Comparison of ENCODE assay signal across 17 cellular contexts in the genomic region with DNA sequence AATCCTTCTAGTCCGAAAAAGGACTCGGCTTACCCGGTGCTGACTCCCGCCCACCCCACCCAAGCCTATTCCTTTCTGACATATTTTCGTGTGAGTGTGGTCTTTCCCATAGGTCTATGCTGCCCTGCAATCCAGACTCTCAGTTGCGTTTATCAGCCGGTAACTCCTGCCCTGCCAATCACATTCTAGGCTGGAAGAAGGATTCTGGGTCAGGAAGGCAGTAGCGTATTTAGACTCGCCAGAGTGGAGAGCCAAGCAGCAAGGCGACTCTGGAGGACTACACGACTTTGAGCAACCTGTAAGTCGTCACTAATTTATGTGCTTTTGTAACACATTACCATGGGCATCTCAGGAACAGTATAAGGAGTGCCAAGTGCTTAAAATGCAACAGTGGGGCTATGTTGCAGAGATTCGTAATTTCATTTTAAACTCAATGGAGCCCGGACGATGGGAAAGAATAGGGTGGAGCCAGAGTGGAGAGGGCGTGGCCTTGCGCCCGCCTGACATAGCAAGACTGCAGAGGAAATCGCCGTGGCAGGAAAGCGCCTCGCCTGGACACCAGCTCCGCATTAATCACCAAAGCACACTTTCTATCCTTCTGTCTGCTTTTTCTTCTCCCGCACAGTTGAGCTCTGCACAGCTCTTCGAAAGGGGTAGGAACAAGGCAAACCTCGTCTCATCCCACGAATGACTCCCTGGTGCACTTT.
"Had no signal": no experiment of that assay in that cellular context is flagged by ENCODE, and none has a peak within 500 bp of the region (broad histone marks: within the 10 kb centered on the region; RNA-seq: fewer than 3 reads in every experiment).

No MANE protein-coding gene starts in this region.

- ATAC-seq: activated CD8-positive, alpha-beta T cell treated with anti-CD3 and anti-CD28 coated beads, Interleukin-2, amount 10 ng/mL, durations not matched to agents 7 days and 5 days; activated naive CD8-positive, alpha-beta T cell treated with anti-CD3 and anti-CD28 coated beads, Interleukin-2, amount 50 U/mL, for 24 hours; heart left ventricle; left ventricle myocardium superior; naive thymus-derived CD8-positive, alpha-beta T cell had no signal

- H3K4me3 Mint-ChIP-seq: activated CD8-positive, alpha-beta T cell treated with anti-CD3 and anti-CD28 coated beads, Interleukin-2, amount 10 ng/mL, durations not matched to agents 7 days and 5 days; activated naive CD8-positive, alpha-beta T cell treated with anti-CD3 and anti-CD28 coated beads, Interleukin-2, amount 50 U/mL, for 24 hours; activated T-helper 1 cell treated with anti-CD3 and anti-CD28 coated beads, Interleukin-12 subunit alpha, Interleukin-12 subunit beta, Interleukin-2, Interleukin-4 antibody, amounts not matched to agents 30 ng/mL and 10 ng/mL and 1 ng/mL, durations not matched to agents 14 hours and 24 hours and 36 hours; dendritic cell treated with granulocyte-macrophage colony-stimulating factor and Interleukin-4, amounts not matched to agents 40 ng/mL and 50 ng/mL, for 4 days; mesothelial cell of epicardium; naive thymus-derived CD8-positive, alpha-beta T cell had no signal

- DNase-seq: activated CD4-positive, alpha-beta T cell treated with anti-CD3 and anti-CD28 coated beads, Interleukin-2, amount 50 U/mL, for 1 hour; activated CD4-positive, CD25-positive, alpha-beta regulatory T cell treated with anti-CD3 and anti-CD28 coated beads, Interleukin-2, amount 50 U/mL, for 72 hours; activated CD8-positive, alpha-beta T cell treated with anti-CD3 and anti-CD28 coated beads, Interleukin-2, amount 10 ng/mL, durations not matched to agents 7 days and 5 days; activated gamma-delta T cell; activated naive CD4-positive, alpha-beta T cell treated with anti-CD3 and anti-CD28 coated beads, Interleukin-2, amount 50 U/mL, for 16 hours; activated naive CD8-positive, alpha-beta T cell treated with anti-CD3 and anti-CD28 coated beads, Interleukin-2, amount 50 U/mL, for 24 hours; effector CD4-positive, alpha-beta T cell; heart left ventricle; left ventricle myocardium superior; mammary epithelial cell; naive thymus-derived CD8-positive, alpha-beta T cell; stimulated activated CD4-positive, alpha-beta T cell treated with anti-CD3 and anti-CD28 coated beads, Interleukin-2, amount 100 ng/mL, for 48 hours; stimulated activated naive CD4-positive, alpha-beta T cell had no signal

- H3K36me3 Mint-ChIP-seq: mesothelial cell of epicardium; naive thymus-derived CD8-positive, alpha-beta T cell had no signal

- H3K27ac Mint-ChIP-seq: activated CD8-positive, alpha-beta T cell treated with anti-CD3 and anti-CD28 coated beads, Interleukin-2, amount 10 ng/mL, durations not matched to agents 7 days and 5 days; activated naive CD8-positive, alpha-beta T cell treated with anti-CD3 and anti-CD28 coated beads, Interleukin-2, amount 50 U/mL, for 24 hours; activated T-helper 1 cell treated with anti-CD3 and anti-CD28 coated beads, Interleukin-12 subunit alpha, Interleukin-12 subunit beta, Interleukin-2, Interleukin-4 antibody, amounts not matched to agents 30 ng/mL and 10 ng/mL and 1 ng/mL, durations not matched to agents 14 hours and 24 hours and 36 hours; dendritic cell treated with granulocyte-macrophage colony-stimulating factor and Interleukin-4, amounts not matched to agents 40 ng/mL and 50 ng/mL, for 4 days; mesothelial cell of epicardium; naive thymus-derived CD8-positive, alpha-beta T cell; progenitor cell of endocrine pancreas had no signal

- H3K4me1 Mint-ChIP-seq: activated naive CD8-positive, alpha-beta T cell treated with anti-CD3 and anti-CD28 coated beads, Interleukin-2, amount 50 U/mL, for 24 hours; naive thymus-derived CD8-positive, alpha-beta T cell had no signal

- H3K27me3 Mint-ChIP-seq: activated naive CD8-positive, alpha-beta T cell treated with anti-CD3 and anti-CD28 coated beads, Interleukin-2, amount 50 U/mL, for 24 hours; dendritic cell treated with granulocyte-macrophage colony-stimulating factor and Interleukin-4, amounts not matched to agents 40 ng/mL and 50 ng/mL, for 4 days; progenitor cell of endocrine pancreas had no signal
